8 cellular contexts compared by ENCODE assay signal in genomic region chr17:44362964-44363612, GRCh38. TPM values are rescaled to one million over a fixed set of nuclear protein-coding genes. Genes with fewer than 3 reads are reported as not detected.
DNase-seq lines count a peak whose midpoint lies in the region; ATAC-seq and TF ChIP-seq lines count a peak whose summit lies in the region.

No MANE protein-coding gene starts in this region.

- H3K9me3 ChIP-seq in DND-41 (ENCODE audit: insufficient read depth, low read length, severe bottlenecking), result no peaks in the 10 kb centered on the region
- no peaks in the 10 kb centered on the region for H3K9me3 ChIP-seq in smooth muscle cell (replicated peaks; ENCODE audit: low read depth)

- peak overlapping the region; percentile 56 for H3K4me3 Mint-ChIP-seq in activated naive CD8-positive, alpha-beta T cell treated with anti-CD3 and anti-CD28 coated beads for 36 hours

- H3K4me1 Mint-ChIP-seq in activated naive CD8-positive, alpha-beta T cell treated with anti-CD3 and anti-CD28 coated beads for 36 hours, result peaks cover 6% of the 10 kb centered on the region

- peaks cover 36% of the 10 kb centered on the region for H3K27me3 Mint-ChIP-seq in activated naive CD8-positive, alpha-beta T cell treated with anti-CD3 and anti-CD28 coated beads for 36 hours

- H3K27ac ChIP-seq in DND-41 (ENCODE audit: low read length) (peak overlapping the region; percentile 57), smooth muscle cell (ENCODE audit: low read depth) (no peak overlapping the region)

- H3K9me3 Mint-ChIP-seq in activated naive CD8-positive, alpha-beta T cell treated with anti-CD3 and anti-CD28 coated beads for 36 hours, result no peaks in the 10 kb centered on the region

- H4K20me1 ChIP-seq in DND-41 (ENCODE audit: insufficient read depth, low read length) (peaks cover 38% of the 10 kb centered on the region), smooth muscle cell (ENCODE audit: low read depth) (peaks cover 46% of the 10 kb centered on the region)

- H3K4me1 ChIP-seq in DND-41 (ENCODE audit: insufficient read depth, low read length) (peaks cover 16% of the 10 kb centered on the region), smooth muscle cell (ENCODE audit: low read depth) (peaks cover 25% of the 10 kb centered on the region)

- peak overlapping the region; percentile 90 for H3K4me2 ChIP-seq in DND-41 (ENCODE audit: insufficient read depth, low read length)
- H3K4me2 ChIP-seq in smooth muscle cell, result peak overlapping the region; percentile 94

- peaks cover 7% of the 10 kb centered on the region for H3K27me3 ChIP-seq in DND-41 (ENCODE audit: insufficient read depth, low read length, poor library complexity)
- H3K27me3 ChIP-seq in smooth muscle cell (ENCODE audit: low read depth), result peaks cover 7% of the 10 kb centered on the region

- H3K79me2 ChIP-seq in DND-41 (ENCODE audit: insufficient read depth, low read length) (peaks cover 12% of the 10 kb centered on the region), smooth muscle cell (ENCODE audit: low read depth) (peaks cover 12% of the 10 kb centered on the region)

- TF ChIP-seq CTCF in DND-41 (IDR thresholded peaks at IDR 0.05; ENCODE audit: borderline replicate concordance, extremely low read depth, low read length, poor library complexity, severe bottlenecking), result no peak
- TF ChIP-seq CTCF in smooth muscle cell (IDR thresholded peaks at IDR 0.05; ENCODE audit: borderline replicate concordance, insufficient read depth, poor library complexity, severe bottlenecking), result no peak

- H3F3A ChIP-seq in smooth muscle cell (ENCODE audit: low read depth), result peaks cover 5% of the 10 kb centered on the region

- H2AFZ ChIP-seq in DND-41 (ENCODE audit: low read depth, low read length) (peak overlapping the region; percentile 86), smooth muscle cell (ENCODE audit: low read depth) (peak overlapping the region; percentile 93)

- peak; percentile 70 for ATAC-seq in DND-41 (ENCODE audit: insufficient read depth, low read depth)
- no peak for ATAC-seq in GM21423 (IDR thresholded peaks at IDR 0.05; ENCODE audit: unreplicated experiment)
- ATAC-seq in GM21529 (IDR thresholded peaks at IDR 0.05; ENCODE audit: unreplicated experiment), result no peak

- no peak overlapping the region for H3K27ac Mint-ChIP-seq in activated naive CD8-positive, alpha-beta T cell treated with anti-CD3 and anti-CD28 coated beads for 36 hours

- DNase-seq in DND-41 (peak; percentile 63), HuH-7.5 (ENCODE audit: low spot score) (peak; percentile 71), smooth muscle cell (lab: John Stamatoyannopoulos, UW; ENCODE audit: unreplicated experiment) (no peak), dedifferentiated amniotic fluid mesenchymal stem cell (ENCODE audit: extremely low spot score) (no peak)
- peak; percentile 25 for DNase-seq in activated naive CD8-positive, alpha-beta T cell treated with anti-CD3 and anti-CD28 coated beads for 36 hours

- 3% methylated on average over 18 of the region's 45 CpGs for WGBS in smooth muscle cell (ENCODE audit: low lambda C conversion rate)

- H3K9ac ChIP-seq in DND-41 (ENCODE audit: low read depth, low read length) (peak overlapping the region; percentile 88), smooth muscle cell (ENCODE audit: low read depth) (peak overlapping the region; percentile 74)

- H3K36me3 ChIP-seq in DND-41 (ENCODE audit: insufficient read depth, low read length), result no peaks in the 10 kb centered on the region
- no peaks in the 10 kb centered on the region for H3K36me3 ChIP-seq in smooth muscle cell (ENCODE audit: low read depth)

- H3K4me3 ChIP-seq in DND-41 (ENCODE audit: low read depth in 1 of 2, low read length in 2 of 2) (peak overlapping the region; percentile 74 to 79), iPS-11a (ENCODE audit: low read depth, low read length) (peak overlapping the region; percentile 47), smooth muscle cell (peak overlapping the region; percentile 99)

- H3K36me3 Mint-ChIP-seq in activated naive CD8-positive, alpha-beta T cell treated with anti-CD3 and anti-CD28 coated beads for 36 hours, result no peaks in the 10 kb centered on the region

RNA-seq across cellular contexts. Expression of gene FAM171A2, which starts 0.6 kb away (rescaled TPM):
- total RNA-seq in activated naive CD8-positive, alpha-beta T cell treated with anti-CD3 and anti-CD28 coated beads for 36 hours, result under 1 TPM; 0.14 to 0.19 TPM
- 31.5 TPM in 2 replicates for total RNA-seq in smooth muscle cell
- 28.4 and 28.8 TPM in 2 replicates for polyA plus RNA-seq in smooth muscle cell

RNA-seq across cellular contexts. Expression of gene GRN, which starts 18.0 kb away (rescaled TPM):
- 10 to 100 TPM; 34.4 to 36.1 TPM for total RNA-seq in activated naive CD8-positive, alpha-beta T cell treated with anti-CD3 and anti-CD28 coated beads for 36 hours
- 85.9 and 125 TPM in 2 replicates for total RNA-seq in smooth muscle cell
- polyA plus RNA-seq in smooth muscle cell, result 322 and 338 TPM in 2 replicates

RNA-seq across cellular contexts. Expression of gene ITGA2B, which starts 26.4 kb away (rescaled TPM):
- total RNA-seq in activated naive CD8-positive, alpha-beta T cell treated with anti-CD3 and anti-CD28 coated beads for 36 hours, result under 1 TPM; 0.36 to 0.62 TPM
- total RNA-seq in smooth muscle cell, result 1.0 and 2.1 TPM in 2 replicates
- polyA plus RNA-seq in smooth muscle cell, result 3.9 and 4.0 TPM in 2 replicates

RNA-seq across cellular contexts. Expression of gene SLC25A39, which starts 38.5 kb away (rescaled TPM):
- 100 to 1,000 TPM; 193 to 200 TPM for total RNA-seq in activated naive CD8-positive, alpha-beta T cell treated with anti-CD3 and anti-CD28 coated beads for 36 hours
- total RNA-seq in smooth muscle cell, result 62.6 and 106 TPM in 2 replicates
- 147 and 169 TPM in 2 replicates for polyA plus RNA-seq in smooth muscle cell

RNA-seq across cellular contexts. Expression of gene RUNDC3A, which starts 54.7 kb away (rescaled TPM):
- total RNA-seq in activated naive CD8-positive, alpha-beta T cell treated with anti-CD3 and anti-CD28 coated beads for 36 hours, result under 1 TPM; 0.08 to 0.16 TPM
- total RNA-seq in smooth muscle cell, result 0.36 and 0.63 TPM in 2 replicates
- polyA plus RNA-seq in smooth muscle cell, result 0.21 and 0.84 TPM in 2 replicates

Comparison
In these comparisons a context has a peak if more than half of its experiments do, and no peak if none do; other contexts are left out.
1. DNase-seq: peak in DND-41 (single experiment), HuH-7.5 (single experiment) and activated naive CD8-positive, alpha-beta T cell treated with anti-CD3 and anti-CD28 coated beads for 36 hours (single experiment); none in smooth muscle cell (single experiment) and dedifferentiated amniotic fluid mesenchymal stem cell (single experiment).
2. H3K4me3 ChIP-seq: peak in every context shown above with its lines; median percentile 99 in smooth muscle cell; 76 in DND-41; 47 in iPS-11a.
3. RNA of gene FAM171A2, which starts 0.6 kb away (total RNA-seq): 31.5 TPM in smooth muscle cell; 0.14 to 0.19 TPM in activated naive CD8-positive, alpha-beta T cell treated with anti-CD3 and anti-CD28 coated beads for 36 hours; every median in the first group is over 10 times any median in the second.